In the genomic region with DNA sequence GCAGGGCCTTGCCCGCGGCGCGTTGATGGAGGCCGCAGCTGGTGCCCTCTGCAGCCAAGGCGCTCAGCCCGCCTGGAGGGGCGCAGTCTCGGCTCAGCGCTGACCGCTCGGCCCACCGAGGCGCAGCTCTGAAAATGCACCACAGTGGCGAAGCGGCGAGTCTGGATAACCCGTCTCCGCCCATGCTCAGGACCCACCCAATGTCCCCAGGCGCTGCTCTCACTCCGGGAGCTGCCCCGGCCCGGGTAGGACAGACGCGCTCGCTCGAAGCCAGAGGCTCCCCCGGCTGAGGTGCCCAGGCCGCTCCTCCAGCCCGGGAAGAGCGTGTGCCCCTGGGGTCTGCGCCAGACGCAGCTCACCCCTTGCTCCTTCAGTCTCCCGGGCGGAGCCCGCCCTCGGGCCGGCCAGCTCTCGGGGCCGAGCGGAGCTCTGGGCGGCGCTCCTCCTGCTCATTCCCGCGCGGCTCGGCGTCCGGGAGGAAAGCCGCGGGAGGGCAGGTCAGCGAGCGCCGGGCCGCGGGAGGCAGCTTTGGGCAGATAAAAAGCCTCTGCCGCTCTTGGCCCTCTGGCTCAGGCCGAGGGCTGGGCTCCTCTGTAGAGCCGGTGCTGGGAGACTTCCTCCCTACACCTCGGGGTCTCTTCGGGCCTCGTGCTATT, we compare ENCODE assay signal across 8 cellular contexts. TPM values are rescaled to one million over a fixed set of nuclear protein-coding genes. Genes with fewer than 3 reads are reported as not detected.
DNase-seq lines count a peak whose midpoint lies in the region; ATAC-seq and TF ChIP-seq lines count a peak whose summit lies in the region.

No MANE protein-coding gene starts in this region.

- H3K9me3 ChIP-seq in Karpas-422 (ENCODE audit: low read length): no peaks in the 10 kb centered on the region
- H3K9me3 ChIP-seq in left ventricle myocardium inferior (replicated peaks): no peaks in the 10 kb centered on the region
- H3K9me3 ChIP-seq in prostate gland: no peaks in the 10 kb centered on the region

- H3K4me3 ChIP-seq in Karpas-422 (ENCODE audit: low read length) (no peak overlapping the region), left ventricle myocardium inferior (peak overlapping the region; percentile 67), prostate gland (peak overlapping the region; percentile 15 to 20)

- intact Hi-C loops in activated T-helper 1 cell treated with anti-CD3 and anti-CD28 coated beads, Interleukin-12 subunit alpha, Interleukin-12 subunit beta, Interleukin-2, Interleukin-4 antibody, amounts not matched to agents 30 ng/mL and 10 ng/mL and 1 ng/mL, durations not matched to agents 14 hours and 24 hours and 36 hours (cut with micrococcal nuclease): loop anchor here (1.0 to 5.0 kb wide), 2 partner anchors 177 to 532 kb away; no protein-coding TSS in a partner anchor
- intact Hi-C loops in left ventricle myocardium inferior (cut with micrococcal nuclease) (no loop called here), prostate gland (cut with DNase I) (no loop called here)

- H3K27ac Mint-ChIP-seq in activated T-helper 1 cell treated with anti-CD3 and anti-CD28 coated beads, Interleukin-12 subunit alpha, Interleukin-12 subunit beta, Interleukin-2, Interleukin-4 antibody, amounts not matched to agents 30 ng/mL and 10 ng/mL and 1 ng/mL, durations not matched to agents 14 hours and 24 hours and 36 hours: peak overlapping the region; percentile 32

- H3K9me2 ChIP-seq in Karpas-422 (replicated peaks; ENCODE audit: insufficient read depth, low read length): no peaks in the 10 kb centered on the region

- 4% methylated on average over 59 of the region's 62 CpGs for WGBS in prostate gland

- H3K27ac ChIP-seq in Karpas-422 (ENCODE audit: low read length): no peak overlapping the region
- H3K27ac ChIP-seq in left ventricle myocardium inferior (replicated peaks): no peak overlapping the region
- no peak overlapping the region for H3K27ac ChIP-seq in prostate gland

- no peak for TF ChIP-seq CTCF in left ventricle myocardium inferior (IDR thresholded peaks at IDR 0.05; ENCODE audit: borderline replicate concordance)
- no peak for TF ChIP-seq CTCF in prostate gland (IDR thresholded peaks at IDR 0.05)

- H3K4me2 ChIP-seq in Karpas-422 (ENCODE audit: low read depth, low read length, poor library complexity, severe bottlenecking): peak overlapping the region; percentile 22

- ATAC-seq in GM21367 (IDR thresholded peaks at IDR 0.05; ENCODE audit: unreplicated experiment) (peak; percentile 29), HG03469 (IDR thresholded peaks at IDR 0.05; ENCODE audit: unreplicated experiment) (no peak)

- H3K36me3 ChIP-seq in Karpas-422 (ENCODE audit: insufficient read depth, low read length): peaks cover 5% of the 10 kb centered on the region; the same call in 1 of the 2 replicates
- H3K36me3 ChIP-seq in left ventricle myocardium inferior: peaks cover under 1% of the 10 kb centered on the region
- no peaks in the 10 kb centered on the region for H3K36me3 ChIP-seq in prostate gland

- peak; percentile 66 for DNase-seq in EL
- no peak for DNase-seq in Karpas-422
- DNase-seq in activated T-helper 1 cell treated with anti-CD3 and anti-CD28 coated beads, Interleukin-12 subunit alpha, Interleukin-12 subunit beta, Interleukin-2, Interleukin-4 antibody, amounts not matched to agents 30 ng/mL and 10 ng/mL and 1 ng/mL, durations not matched to agents 14 hours and 24 hours and 36 hours (ENCODE audit: low spot score): no peak
- no peak for DNase-seq in left ventricle myocardium inferior
- DNase-seq in prostate gland (ENCODE audit: low spot score): no peak
- no peak for DNase-seq in H4 (ENCODE audit: low spot score)

- H4K20me1 ChIP-seq in Karpas-422 (ENCODE audit: insufficient read depth, low read depth, low read length): no peaks in the 10 kb centered on the region

- no peak for TF ChIP-seq POLR2A in prostate gland (IDR thresholded peaks at IDR 0.05)

- H3K9ac ChIP-seq in Karpas-422 (ENCODE audit: low read length): no peak overlapping the region

- peaks cover 54% of the 10 kb centered on the region for H3K27me3 Mint-ChIP-seq in activated T-helper 1 cell treated with anti-CD3 and anti-CD28 coated beads, Interleukin-12 subunit alpha, Interleukin-12 subunit beta, Interleukin-2, Interleukin-4 antibody, amounts not matched to agents 30 ng/mL and 10 ng/mL and 1 ng/mL, durations not matched to agents 14 hours and 24 hours and 36 hours (ENCODE audit: insufficient read depth)

- H3K4me1 ChIP-seq in Karpas-422 (ENCODE audit: low read length) (peaks cover 11% of the 10 kb centered on the region), left ventricle myocardium inferior (peaks cover 51% of the 10 kb centered on the region), prostate gland (replicated peaks) (no peaks in the 10 kb centered on the region)

- no peaks in the 10 kb centered on the region for H3K79me2 ChIP-seq in Karpas-422 (ENCODE audit: low read length)

- H3K27me3 ChIP-seq in Karpas-422 (ENCODE audit: low read length) (no peaks in the 10 kb centered on the region), left ventricle myocardium inferior (ENCODE audit: low read depth) (peaks cover 62% of the 10 kb centered on the region), prostate gland (replicated peaks; ENCODE audit: insufficient read depth) (peaks cover 35% of the 10 kb centered on the region)

- H3K4me3 Mint-ChIP-seq in activated T-helper 1 cell treated with anti-CD3 and anti-CD28 coated beads, Interleukin-12 subunit alpha, Interleukin-12 subunit beta, Interleukin-2, Interleukin-4 antibody, amounts not matched to agents 30 ng/mL and 10 ng/mL and 1 ng/mL, durations not matched to agents 14 hours and 24 hours and 36 hours: peak overlapping the region; percentile 61

- no peaks in the 10 kb centered on the region for H3K9me3 Mint-ChIP-seq in activated T-helper 1 cell treated with anti-CD3 and anti-CD28 coated beads, Interleukin-12 subunit alpha, Interleukin-12 subunit beta, Interleukin-2, Interleukin-4 antibody, amounts not matched to agents 30 ng/mL and 10 ng/mL and 1 ng/mL, durations not matched to agents 14 hours and 24 hours and 36 hours

- H2AFZ ChIP-seq in Karpas-422 (ENCODE audit: low read length): no peak overlapping the region

- peaks cover 23% of the 10 kb centered on the region for H3K36me3 Mint-ChIP-seq in activated T-helper 1 cell treated with anti-CD3 and anti-CD28 coated beads, Interleukin-12 subunit alpha, Interleukin-12 subunit beta, Interleukin-2, Interleukin-4 antibody, amounts not matched to agents 30 ng/mL and 10 ng/mL and 1 ng/mL, durations not matched to agents 14 hours and 24 hours and 36 hours (ENCODE audit: low read depth)

- peaks cover 55% of the 10 kb centered on the region for H3K4me1 Mint-ChIP-seq in activated T-helper 1 cell treated with anti-CD3 and anti-CD28 coated beads, Interleukin-12 subunit alpha, Interleukin-12 subunit beta, Interleukin-2, Interleukin-4 antibody, amounts not matched to agents 30 ng/mL and 10 ng/mL and 1 ng/mL, durations not matched to agents 14 hours and 24 hours and 36 hours (ENCODE audit: low read depth)

RNA-seq across cellular contexts. Expression of a gene that starts 1.6 kb away (rescaled TPM):
- total RNA-seq in Karpas-422 (2014; rRNA removed; shearing (Covaris generic); ENCODE audit: low replicate concordance): 0.15 TPM in 1 of 2 replicates, not detected in the other
- 0.05 TPM in 1 of 2 replicates, not detected in the other for total RNA-seq in activated T-helper 1 cell treated with anti-CD3 and anti-CD28 coated beads, Interleukin-12 subunit alpha, Interleukin-12 subunit beta, Interleukin-2, Interleukin-4 antibody, amounts not matched to agents 30 ng/mL and 10 ng/mL and 1 ng/mL, durations not matched to agents 14 hours and 24 hours and 36 hours
- total RNA-seq in left ventricle myocardium inferior (not detected), prostate gland (under 1 TPM in 1 of 2 donors, not detected in 1; 0.45 TPM)
- total RNA-seq in H4 (2014; rRNA removed; shearing (Covaris generic)): 0.02 TPM in 1 of 2 replicates, not detected in the other
